Comparison of ENCODE assay signal across 12 cellular contexts in the genomic region with DNA sequence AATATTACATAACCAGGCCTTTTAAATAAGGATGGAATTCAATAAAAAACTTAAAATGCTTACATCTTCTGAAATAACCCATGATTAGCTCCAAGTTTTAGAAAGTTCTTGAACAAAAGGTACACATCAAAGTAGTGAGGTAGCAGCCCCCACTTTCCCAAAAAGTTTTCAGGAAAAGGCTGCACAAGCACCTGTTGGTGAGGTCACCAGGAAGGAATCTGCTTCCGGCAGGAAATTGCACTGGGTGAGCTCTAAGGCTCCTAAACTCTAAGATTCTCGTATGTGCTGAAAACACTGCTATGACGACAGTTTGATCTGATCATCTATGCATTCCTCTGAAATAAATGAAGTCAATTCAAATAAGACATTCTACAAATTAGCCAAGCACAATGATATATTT. TPM values are rescaled to one million over a fixed set of nuclear protein-coding genes. Genes with fewer than 3 reads are reported as not detected.
DNase-seq lines count a peak whose midpoint lies in the region; ATAC-seq lines count a peak whose summit lies in the region.
"Had no signal": no experiment of that assay in that cellular context is flagged by ENCODE, and none has a peak within 500 bp of the region (broad histone marks: within the 10 kb centered on the region; RNA-seq: fewer than 3 reads in every experiment).

No MANE protein-coding gene starts in this region.

- no peaks in the 10 kb centered on the region for H3K4me1 Mint-ChIP-seq in activated CD8-positive, alpha-beta memory T cell treated with anti-CD3 and anti-CD28 coated beads, Interleukin-2, amount 10 ng/mL, durations not matched to agents 7 days and 5 days

- peak; percentile 48 for DNase-seq in HK-2 (ENCODE audit: unreplicated experiment)
- DNase-seq in SW480 (ENCODE audit: low spot score) = peak; percentile 89
- peak; percentile 26 for DNase-seq in globus pallidus (ENCODE audit: low spot score)
- DNase-seq in pons (ENCODE audit: low spot score) = peak; percentile 49
- DNase-seq in activated naive CD4-positive, alpha-beta T cell (lab: John Stamatoyannopoulos, UW) = no peak
- DNase-seq in central memory CD4-positive, alpha-beta T cell = no peak
- DNase-seq in DMS79 treated with DMSO at 0.1 percent for 48 hours (lab: John Stamatoyannopoulos, UW) = no peak
- no peak for DNase-seq in activated CD8-positive, alpha-beta memory T cell treated with anti-CD3 and anti-CD28 coated beads, Interleukin-2, amount 10 ng/mL, durations not matched to agents 7 days and 5 days
- DNase-seq: activated T-cell treated with anti-CD3 and anti-CD28 coated beads, Interleukin-2, amount 50 U/mL, for 24 hours; effector CD8-positive, alpha-beta T cell; KBM-7; NCI-H510A had no signal

- no peak overlapping the region for H3K4me3 Mint-ChIP-seq in activated CD8-positive, alpha-beta memory T cell treated with anti-CD3 and anti-CD28 coated beads, Interleukin-2, amount 10 ng/mL, durations not matched to agents 7 days and 5 days
- H3K4me3 Mint-ChIP-seq: activated T-cell treated with anti-CD3 and anti-CD28 coated beads, Interleukin-2, amount 50 U/mL, for 24 hours had no signal

- peaks cover 8% of the 10 kb centered on the region for H3K36me3 Mint-ChIP-seq in activated CD8-positive, alpha-beta memory T cell treated with anti-CD3 and anti-CD28 coated beads, Interleukin-2, amount 10 ng/mL, durations not matched to agents 7 days and 5 days

- no peak overlapping the region for H3K27ac Mint-ChIP-seq in activated CD8-positive, alpha-beta memory T cell treated with anti-CD3 and anti-CD28 coated beads, Interleukin-2, amount 10 ng/mL, durations not matched to agents 7 days and 5 days
- H3K27ac Mint-ChIP-seq: activated T-cell treated with anti-CD3 and anti-CD28 coated beads, Interleukin-2, amount 50 U/mL, for 24 hours had no signal

- no peaks in the 10 kb centered on the region for H3K9me3 Mint-ChIP-seq in activated CD8-positive, alpha-beta memory T cell treated with anti-CD3 and anti-CD28 coated beads, Interleukin-2, amount 10 ng/mL, durations not matched to agents 7 days and 5 days (ENCODE audit: low read depth)
- H3K9me3 Mint-ChIP-seq: activated T-cell treated with anti-CD3 and anti-CD28 coated beads, Interleukin-2, amount 50 U/mL, for 24 hours had no signal

- ATAC-seq in activated CD8-positive, alpha-beta memory T cell treated with anti-CD3 and anti-CD28 coated beads, Interleukin-2, amount 10 ng/mL, durations not matched to agents 7 days and 5 days = no peak

- CTCF ChIA-PET in activated CD8-positive, alpha-beta memory T cell treated with anti-CD3 and anti-CD28 coated beads, Interleukin-2, amount 10 ng/mL, durations not matched to agents 7 days and 5 days (lab: Charles Lee) = no interaction called here

- H3K27me3 Mint-ChIP-seq in activated CD8-positive, alpha-beta memory T cell treated with anti-CD3 and anti-CD28 coated beads, Interleukin-2, amount 10 ng/mL, durations not matched to agents 7 days and 5 days = no peaks in the 10 kb centered on the region
- H3K27me3 Mint-ChIP-seq: activated T-cell treated with anti-CD3 and anti-CD28 coated beads, Interleukin-2, amount 50 U/mL, for 24 hours had no signal

RNA-seq across cellular contexts. Expression of a gene that starts 34.3 kb away (rescaled TPM):
- 1 to 10 TPM; 4.9 to 8.3 TPM for total RNA-seq in activated CD8-positive, alpha-beta memory T cell treated with anti-CD3 and anti-CD28 coated beads, Interleukin-2, amount 10 ng/mL, durations not matched to agents 7 days and 5 days

Comparison
In these comparisons a context has a peak if more than half of its experiments do, and no peak if none do; other contexts are left out.
1. DNase-seq: peak in HK-2 (single experiment), SW480 (single experiment), globus pallidus (single experiment) and pons (single experiment); none in activated naive CD4-positive, alpha-beta T cell (0 of 4), central memory CD4-positive, alpha-beta T cell (single experiment), DMS79 treated with DMSO at 0.1 percent for 48 hours (single experiment) and activated CD8-positive, alpha-beta memory T cell treated with anti-CD3 and anti-CD28 coated beads, Interleukin-2, amount 10 ng/mL, durations not matched to agents 7 days and 5 days (single experiment).